18 cellular contexts compared by ENCODE assay signal in the genomic region with DNA sequence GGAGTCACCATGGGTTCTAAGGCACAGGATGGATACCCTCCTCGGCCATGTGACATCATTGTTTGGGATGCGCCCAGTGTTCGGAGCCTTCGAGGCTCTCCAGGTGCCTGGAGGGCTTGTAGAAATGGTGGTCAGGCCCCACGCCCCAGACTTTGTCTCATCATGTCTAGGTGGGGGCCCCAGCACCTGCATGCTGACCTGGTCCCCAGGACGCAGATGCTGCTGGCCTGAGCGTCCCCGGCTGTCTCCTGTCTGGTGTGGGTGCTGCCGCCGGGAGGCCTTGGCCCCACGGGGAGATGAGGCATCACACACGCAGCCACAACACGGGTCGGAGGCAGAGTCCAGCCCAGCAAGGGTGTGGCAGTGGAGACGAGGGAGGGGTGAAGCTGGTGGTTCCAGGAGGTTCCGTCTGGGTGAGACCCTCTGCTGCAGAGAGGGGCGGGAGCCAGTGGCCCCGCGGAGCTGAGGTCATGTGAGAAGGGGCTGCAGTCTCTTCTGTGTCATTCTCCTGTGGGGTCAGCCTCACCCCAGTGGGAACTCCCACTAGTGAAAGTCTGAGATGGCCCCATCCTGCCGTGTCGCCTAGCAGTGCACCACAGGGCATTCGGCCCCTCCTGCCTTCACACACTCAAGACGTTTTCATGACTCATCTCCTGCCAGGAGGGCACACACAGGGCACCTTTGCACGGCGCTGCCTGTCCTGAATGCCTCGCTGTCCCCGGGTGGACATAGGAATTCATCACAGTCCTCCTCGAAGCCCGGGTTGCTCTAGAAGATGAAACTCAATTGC. TPM values are rescaled to one million over a fixed set of nuclear protein-coding genes. Genes with fewer than 3 reads are reported as not detected.
DNase-seq lines count a peak whose midpoint lies in the region; ATAC-seq, FAIRE-seq and TF ChIP-seq lines count a peak whose summit lies in the region.
"Had no signal": no experiment of that assay in that cellular context is flagged by ENCODE, and none has a peak within 500 bp of the region (broad histone marks: within the 10 kb centered on the region; RNA-seq: fewer than 3 reads in every experiment).

No MANE protein-coding gene starts in this region.

- no CpG with 5 or more reads among the region's 29 CpGs for WGBS in neuronal stem cell (ENCODE audit: extremely low coverage in 2 of 2, insufficient read length in 2 of 2, insufficient replicate concordance in 1 of 2), 2 donors
- WGBS in HepG2 (ENCODE audit: low lambda C conversion rate): 5% methylated on average over 23 of the region's 29 CpGs

- no peak overlapping the region for H4K8ac ChIP-seq in neuronal stem cell (ENCODE audit: low read depth, low read length)

- no peak overlapping the region for H2AFZ ChIP-seq in neuronal stem cell (ENCODE audit: low read length)
- no peak overlapping the region for H2AFZ ChIP-seq in HepG2 (ENCODE audit: low read length)

- H3K18ac ChIP-seq in neuronal stem cell (ENCODE audit: low read length): no peak overlapping the region

- H3K23ac ChIP-seq in neuronal stem cell (ENCODE audit: low read depth, low read length, poor library complexity): no peak overlapping the region

- no peak overlapping the region for H3K4me3 ChIP-seq in BLaER1
- no peak overlapping the region for H3K4me3 ChIP-seq in HEK293 (ENCODE audit: low read depth, low read length)
- H3K4me3 ChIP-seq in neuronal stem cell (ENCODE audit: low read length in 2 of 2): no peak overlapping the region
- no peak overlapping the region for H3K4me3 ChIP-seq in HepG2 (replicated peaks in 1 of 3; ENCODE audit: insufficient read depth in 1 of 3, low read depth in 2 of 3, low read length in 3 of 3)
- H3K4me3 ChIP-seq: HAP-1 had no signal

- TF ChIP-seq POLR2A in HepG2 (IDR thresholded peaks at IDR 0.05; ENCODE audit: insufficient read depth in 1 of 2, low read depth in 2 of 2, low read length in 2 of 2): no peak

- H3K9me3 Mint-ChIP-seq in MCF 10A (ENCODE audit: unreplicated experiment): no peaks in the 10 kb centered on the region
- H3K9me3 Mint-ChIP-seq: CD4-positive, alpha-beta T cell; HFFc6 had no signal

- no peak for TF ChIP-seq CTCF in HEK293 (tag by site-specific recombination; IDR thresholded peaks at IDR 0.05)
- TF ChIP-seq CTCF in HepG2 (CRISPR knock-in tag; IDR thresholded peaks at IDR 0.05): no peak
- no peak for TF ChIP-seq CTCF in MCF 10A (IDR thresholded peaks at IDR 0.05; ENCODE audit: unreplicated experiment)

- H3K27ac Mint-ChIP-seq in MCF 10A (ENCODE audit: low read depth, unreplicated experiment): no peak overlapping the region
- H3K27ac Mint-ChIP-seq: CD4-positive, alpha-beta T cell; HFFc6 had no signal

- H3K79me2 ChIP-seq in HepG2 (ENCODE audit: insufficient read depth, low read length): no peaks in the 10 kb centered on the region

- no peak overlapping the region for H2BK120ac ChIP-seq in neuronal stem cell (ENCODE audit: low read depth, low read length)

- H3K4me2 ChIP-seq in BLaER1: 0 out of 2 replicates have a peak overlapping the region, but pooled peaks have one; percentile 19
- H3K4me2 ChIP-seq in neuronal stem cell (ENCODE audit: insufficient read depth, low read length, poor library complexity, severe bottlenecking): no peak overlapping the region
- H3K4me2 ChIP-seq in HepG2 (ENCODE audit: low read depth, low read length): no peak overlapping the region
- H3K4me2 ChIP-seq: KMS-11 had no signal

- H3K36me3 ChIP-seq in BLaER1 (no peaks in the 10 kb centered on the region), HEK293 (ENCODE audit: control insufficient read depth in 2 of 2, insufficient read depth in 1 of 2, low read length in 2 of 2) (peaks cover 0 to 10% of the 10 kb centered on the region in 2 experiments; a peak in 1 of 3 replicates), neuronal stem cell (replicated peaks in 1 of 2; ENCODE audit: control insufficient read depth in 2 of 2, insufficient read depth in 2 of 2, low read length in 2 of 2) (peaks cover 0 to 5% of the 10 kb centered on the region in 2 donors), HepG2 (replicated peaks in 1 of 2; ENCODE audit: control insufficient read depth in 1 of 2, insufficient read depth in 2 of 2, low read length in 2 of 2) (no peaks in the 10 kb centered on the region)
- H3K36me3 ChIP-seq: BE2C, HAP-1 had no signal

- POLR2A ChIA-PET in HEK293 (lab: Yijun Ruan, JAX): no interaction called here
- POLR2A ChIA-PET in HepG2 (lab: Yijun Ruan, JAX): no interaction called here
- POLR2A ChIA-PET in MCF 10A (lab: Yijun Ruan, JAX): no interaction called here

- H2BK5ac ChIP-seq in neuronal stem cell (ENCODE audit: low read length): peak overlapping the region; percentile 4

- no peak overlapping the region for H2BK12ac ChIP-seq in neuronal stem cell (ENCODE audit: low read length)

- peaks cover 56% of the 10 kb centered on the region for H3K27me3 Mint-ChIP-seq in MCF 10A (ENCODE audit: insufficient read depth, unreplicated experiment)
- H3K27me3 Mint-ChIP-seq: CD4-positive, alpha-beta T cell had no signal

- TF ChIP-seq EP300 in HepG2 (IDR thresholded peaks at IDR 0.05; ENCODE audit: low read depth in 2 of 2, low read length in 2 of 2): no peak
- no peak for TF ChIP-seq EP300 in HepG2 (CRISPR knock-in tag; IDR thresholded peaks at IDR 0.05; ENCODE audit: borderline replicate concordance)

- H4K20me1 ChIP-seq in BLaER1: no peaks in the 10 kb centered on the region; the same call in 1 of the 2 replicates
- H4K20me1 ChIP-seq in HepG2 (ENCODE audit: insufficient read depth, low read length): no peaks in the 10 kb centered on the region

- H3K9ac ChIP-seq in BLaER1 (no peak overlapping the region), neuronal stem cell (ENCODE audit: low read depth, low read length, poor library complexity) (no peak overlapping the region), HepG2 (ENCODE audit: insufficient read depth, low read depth, low read length) (no peak overlapping the region)
- H3K9ac ChIP-seq: KMS-11 had no signal

- H2BK15ac ChIP-seq in neuronal stem cell (ENCODE audit: low read length): no peak overlapping the region

- no peaks in the 10 kb centered on the region for H3K36me3 Mint-ChIP-seq in MCF 10A (ENCODE audit: insufficient read depth, unreplicated experiment)

- H3K4me1 ChIP-seq in BLaER1: peaks cover 25% of the 10 kb centered on the region; the same call in 1 of the 2 replicates
- H3K4me1 ChIP-seq in HEK293 (ENCODE audit: control insufficient read depth, insufficient read depth, low read length): no peaks in the 10 kb centered on the region
- no peaks in the 10 kb centered on the region for H3K4me1 ChIP-seq in neuronal stem cell (ENCODE audit: control insufficient read depth in 2 of 2, insufficient read depth in 1 of 2, low read depth in 1 of 2, low read length in 2 of 2)
- no peaks in the 10 kb centered on the region for H3K4me1 ChIP-seq in HepG2 (ENCODE audit: insufficient read depth, low read length)
- H3K4me1 ChIP-seq: BE2C, Caco-2, HAP-1 had no signal

- peaks cover under 1% of the 10 kb centered on the region for H3K79me1 ChIP-seq in neuronal stem cell (ENCODE audit: low read depth, low read length)

- H3K9me3 ChIP-seq in BLaER1: no peaks in the 10 kb centered on the region
- no peaks in the 10 kb centered on the region for H3K9me3 ChIP-seq in HEK293 (ENCODE audit: control insufficient read depth, insufficient read depth, low read depth, low read length)
- peaks cover 0 to 2% of the 10 kb centered on the region in 2 donors for H3K9me3 ChIP-seq in neuronal stem cell (replicated peaks in 1 of 2; ENCODE audit: control insufficient read depth in 2 of 2, insufficient read depth in 1 of 2, low read depth in 1 of 2, low read length in 2 of 2)
- no peaks in the 10 kb centered on the region for H3K9me3 ChIP-seq in HepG2 (ENCODE audit: low read length)
- H3K9me3 ChIP-seq: BE2C, HAP-1 had no signal

- H3K27me3 ChIP-seq in BLaER1 (peaks cover 34% of the 10 kb centered on the region), neuronal stem cell (ENCODE audit: control insufficient read depth in 3 of 3, insufficient read depth in 3 of 3, low read depth in 1 of 3, low read length in 3 of 3) (peaks cover 0 to 22% (median 0%) of the 10 kb centered on the region in 3 experiments), HepG2 (ENCODE audit: control insufficient read depth in 1 of 2, insufficient read depth in 2 of 2, low read length in 2 of 2) (peaks cover 28 to 76% of the 10 kb centered on the region in 2 experiments)
- H3K27me3 ChIP-seq: BE2C had no signal

- in situ Hi-C loops in HepG2 (cut with HindIII; ENCODE audit: extremely low pct_ligation_motif_present, low pct_unique_long_range_greater_than_20kb): no loop called here

- no peak overlapping the region for H4K91ac ChIP-seq in neuronal stem cell (ENCODE audit: low read depth, low read length, poor library complexity)

- H3K27ac ChIP-seq in BLaER1 (no peak overlapping the region), HEK293 (ENCODE audit: extremely low read depth, low read depth, low read length) (no peak overlapping the region), neuronal stem cell (replicated peaks; ENCODE audit: low read length) (no peak overlapping the region), HepG2 (ENCODE audit: extremely low read length, insufficient read depth, low read length) (no peak overlapping the region)
- H3K27ac ChIP-seq: C4-2B, KMS-11 had no signal

- no peaks in the 10 kb centered on the region for H3K4me1 Mint-ChIP-seq in MCF 10A (ENCODE audit: insufficient read depth, unreplicated experiment)

- DNase-seq in RCC 7860 (ENCODE audit: low spot score) (peak; percentile 18), neuronal stem cell (ENCODE audit: low spot score) (no peak), HepG2 (ENCODE audit: low spot score) (no peak), MCF 10A (ENCODE audit: unreplicated experiment) (no peak)
- DNase-seq: ACHN; Caco-2; CD4-positive, alpha-beta T cell; DMS79 treated with DMSO at 0.1 percent for 48 hours; HFFc6 had no signal

- no peak for TF ChIP-seq RAD21 in HepG2 (CRISPR knock-in tag; IDR thresholded peaks at IDR 0.05)

- no peak overlapping the region for H3K4ac ChIP-seq in neuronal stem cell (ENCODE audit: low read length)

- BruUV-seq in HepG2 (replicated peaks; lab: Mats Ljungman, UMichigan): no TSS peak
- no TSS peak for BruUV-seq in MCF 10A (replicated peaks; lab: Mats Ljungman, UMichigan)

- H2AK5ac ChIP-seq in neuronal stem cell (ENCODE audit: low read depth, low read length): peak overlapping the region; percentile 38

- no peak overlapping the region for H3K4me3 Mint-ChIP-seq in MCF 10A (ENCODE audit: unreplicated experiment)
- H3K4me3 Mint-ChIP-seq: CD4-positive, alpha-beta T cell; HFFc6 had no signal

- H3K14ac ChIP-seq in neuronal stem cell (ENCODE audit: low read length): no peak overlapping the region

- CTCF ChIA-PET in HEK293 (lab: Yijun Ruan, JAX): interaction anchor here (0.6 to 1.3 kb wide), 3 partner anchors 9 to 86 kb away, joined by 3 to 4 read pairs (median 4); no protein-coding TSS in a partner anchor
- CTCF ChIA-PET in HepG2 (lab: Yijun Ruan, JAX; ENCODE audit: low intra/inter-chr PET ratio, low total read pairs): no interaction called here
- CTCF ChIA-PET in MCF 10A (lab: Yijun Ruan, JAX): interaction anchor here (0.6 to 5.4 kb wide), 5 partner anchors 12 to 1642 kb away, joined by 3 to 31 read pairs (median 3); no protein-coding TSS in a partner anchor

- FAIRE-seq in RCC 7860 (lab: Jason Lieb, UNC) (no peak), HepG2 (lab: Jason Lieb, UNC) (no peak)
- FAIRE-seq: A204.1, HTR-8/SVneo had no signal

- ATAC-seq in HG02678 (IDR thresholded peaks at IDR 0.05; ENCODE audit: unreplicated experiment): no peak
- no peak for ATAC-seq in HepG2

- intact Hi-C loops in HepG2 (cut with micrococcal nuclease; ENCODE audit: unreplicated experiment) (no loop called here), MCF 10A (cut with micrococcal nuclease) (no loop called here)

RNA-seq across cellular contexts. Expression of gene JPH3, which starts 46.6 kb away (rescaled TPM):
- polyA plus RNA-seq in neuronal stem cell (2013, experiment 1 of 2): 18.1 TPM
- 17.6 TPM for polyA plus RNA-seq in neuronal stem cell (2013, experiment 2 of 2)
- total RNA-seq in HepG2 (2016; rRNA removed; fragmentation: Illumina TruSeq; extraction: Trizol) (not detected in 2 replicates), MCF 10A (2022) (not detected in 2 replicates)
- total RNA-seq in HepG2 (2016; cell fraction: cytosol; rRNA removed; fragmentation: Illumina TruSeq; extraction: Trizol; ENCODE audit: low read depth): not detected in 2 replicates
- total RNA-seq in HepG2 (2016; cell fraction: insoluble cytoplasmic fraction; rRNA removed; fragmentation: Illumina TruSeq; extraction: Trizol): not detected in 2 replicates
- not detected in 2 replicates for total RNA-seq in HepG2 (2016; cell fraction: membrane; rRNA removed; fragmentation: Illumina TruSeq; extraction: Trizol)
- total RNA-seq in HepG2 (2016; cell fraction: nucleus; rRNA removed; fragmentation: Illumina TruSeq; extraction: Trizol): not detected in 2 replicates
- not detected in 2 replicates for polyA plus RNA-seq in HepG2 (2011; rRNA removed)
- polyA plus RNA-seq in HepG2 (2011; cell fraction: cytosol; rRNA removed): not detected in 2 replicates
- not detected in 2 replicates for polyA plus RNA-seq in HepG2 (2011; cell fraction: nucleus; rRNA removed)
- polyA plus RNA-seq in HepG2 (2012): 0.07 and 0.08 TPM in 2 replicates
- polyA plus RNA-seq in HepG2 (2016; cell fraction: cytosol; fragmentation: Illumina TruSeq; extraction: Trizol; ENCODE audit: low read depth): not detected in 2 replicates
- polyA plus RNA-seq in HepG2 (2016; cell fraction: insoluble cytoplasmic fraction; fragmentation: Illumina TruSeq; extraction: Trizol; ENCODE audit: low read depth): not detected in 2 replicates
- polyA plus RNA-seq in HepG2 (2016; cell fraction: membrane; fragmentation: Illumina TruSeq; extraction: Trizol; ENCODE audit: low read depth): not detected in 2 replicates
- not detected in 2 replicates for polyA plus RNA-seq in HepG2 (2016; cell fraction: nucleus; fragmentation: Illumina TruSeq; extraction: Trizol; ENCODE audit: insufficient read depth, low read depth)
- 0.07 TPM in 1 of 2 replicates, not detected in the other for polyA minus RNA-seq in HepG2 (2011; rRNA and poly(A)+ RNA removed; ENCODE audit: low replicate concordance)
- polyA minus RNA-seq in HepG2 (2011; cell fraction: cytosol; rRNA and poly(A)+ RNA removed): not detected in 2 replicates
- not detected in 2 replicates for polyA minus RNA-seq in HepG2 (2011; cell fraction: nucleus; rRNA and poly(A)+ RNA removed)
- total RNA-seq: CD4-positive, alpha-beta T cell; HFFc6 had no signal
